21 cellular contexts compared by ENCODE assay signal in the genomic region with DNA sequence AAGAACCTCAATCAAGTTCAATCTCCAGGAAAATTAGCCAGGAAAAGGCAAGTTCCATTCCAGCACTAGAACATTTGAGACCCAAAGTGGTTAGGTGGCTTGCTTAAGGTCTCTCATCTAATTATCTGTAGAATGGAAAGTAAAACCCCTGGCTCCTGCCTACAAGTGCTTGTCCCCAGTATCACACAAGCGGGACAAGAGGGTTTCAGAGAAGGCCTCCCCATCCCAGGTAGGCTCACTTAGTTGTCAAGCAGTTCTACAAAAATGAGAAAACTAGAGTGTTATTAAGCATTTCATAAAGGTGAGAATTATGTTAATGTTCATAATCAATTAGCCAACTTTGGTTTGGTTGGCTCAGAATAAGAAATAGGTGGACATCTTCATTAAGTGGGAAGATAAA. TPM values are rescaled to one million over a fixed set of nuclear protein-coding genes. Genes with fewer than 3 reads are reported as not detected.
A peak's percentile ranks its signal among the peaks of the same experiment; 100 is the strongest.
DNase-seq lines count a peak whose midpoint lies in the region; ATAC-seq and TF ChIP-seq lines count a peak whose summit lies in the region.
"Had no signal": no experiment of that assay in that cellular context is flagged by ENCODE, and none has a peak within 500 bp of the region (broad histone marks: within the 10 kb centered on the region; RNA-seq: fewer than 3 reads in every experiment).

No MANE protein-coding gene starts in this region.

- H3K4me3 ChIP-seq in KMS-11 (IDR thresholded peaks at IDR 0.05; ENCODE audit: insufficient read depth, low read depth, low read length): no peak overlapping the region
- H3K4me3 ChIP-seq: BLaER1 treated with 17β-estradiol and CSF1 and Interleukin-3, amounts not matched to agents 10 nM and 100 nM; SJCRH30 had no signal

- no peaks in the 10 kb centered on the region for H3K27me3 Mint-ChIP-seq in activated CD4-positive, alpha-beta T cell treated with anti-CD3 and anti-CD28 coated beads, Interleukin-2, amount 10 ng/mL, durations not matched to agents 24 days and 14 days
- H3K27me3 Mint-ChIP-seq in activated B cell treated with CpG ODN at 0.5 μM for 24 hours: no peaks in the 10 kb centered on the region
- H3K27me3 Mint-ChIP-seq in stimulated activated naive B cell treated with anti-CD40 and anti-IgM and Interleukin-4, amounts not matched to agents 10 μg/mL and 1 μg/mL and 100 μg/mL, for 72 hours: no peaks in the 10 kb centered on the region

- peak overlapping the region; percentile 77 for H3K4me2 ChIP-seq in KMS-11

- peak overlapping the region; percentile 29 for H3K27ac Mint-ChIP-seq in activated CD4-positive, alpha-beta T cell treated with anti-CD3 and anti-CD28 coated beads, Interleukin-2, amount 10 ng/mL, durations not matched to agents 24 days and 14 days
- H3K27ac Mint-ChIP-seq in activated B cell treated with CpG ODN at 0.5 μM for 24 hours: peak overlapping the region; percentile 98
- H3K27ac Mint-ChIP-seq in stimulated activated naive B cell treated with anti-CD40 and anti-IgM and Interleukin-4, amounts not matched to agents 10 μg/mL and 1 μg/mL and 100 μg/mL, for 72 hours: peak overlapping the region; percentile 76

- peak overlapping the region; percentile 88 for H3K27ac ChIP-seq in KMS-11
- H3K27ac ChIP-seq: 22Rv1, SJCRH30 had no signal

- POLR2A ChIA-PET in activated B cell treated with CpG ODN at 0.5 μM for 24 hours (lab: Charles Lee): interaction anchor here (0.6 to 14.9 kb wide), 5 partner anchors 10 to 708 kb away, joined by 3 to 581 read pairs (median 4); no protein-coding TSS in a partner anchor

- ATAC-seq in activated B cell treated with CpG ODN at 0.5 μM for 24 hours (ENCODE audit: low read depth): no peak
- ATAC-seq in stimulated activated naive B cell treated with anti-CD40 and anti-IgM and Interleukin-4, amounts not matched to agents 10 μg/mL and 1 μg/mL and 100 μg/mL, for 72 hours (replicated peaks): no peak
- ATAC-seq: HepG2, PC-3 had no signal

- peaks cover 7% of the 10 kb centered on the region for H3K9me3 Mint-ChIP-seq in activated CD4-positive, alpha-beta T cell treated with anti-CD3 and anti-CD28 coated beads, Interleukin-2, amount 10 ng/mL, durations not matched to agents 24 days and 14 days
- H3K9me3 Mint-ChIP-seq in activated B cell treated with CpG ODN at 0.5 μM for 24 hours: no peaks in the 10 kb centered on the region
- H3K9me3 Mint-ChIP-seq in stimulated activated naive B cell treated with anti-CD40 and anti-IgM and Interleukin-4, amounts not matched to agents 10 μg/mL and 1 μg/mL and 100 μg/mL, for 72 hours: no peaks in the 10 kb centered on the region

- TF ChIP-seq CTCF in KMS-11 (conservative IDR thresholded peaks at IDR 0.05; ENCODE audit: low read depth, low read length): no peak
- TF ChIP-seq CTCF in activated B cell treated with CpG ODN at 0.5 μM for 24 hours (IDR thresholded peaks at IDR 0.05): no peak

- H3K36me3 Mint-ChIP-seq in activated CD4-positive, alpha-beta T cell treated with anti-CD3 and anti-CD28 coated beads, Interleukin-2, amount 10 ng/mL, durations not matched to agents 24 days and 14 days (ENCODE audit: low read depth): peaks cover 62% of the 10 kb centered on the region
- H3K36me3 Mint-ChIP-seq in activated B cell treated with CpG ODN at 0.5 μM for 24 hours (ENCODE audit: low read depth): peaks cover 74% of the 10 kb centered on the region
- peaks cover 43 to 63% of the 10 kb centered on the region in 2 donors for H3K36me3 Mint-ChIP-seq in stimulated activated naive B cell treated with anti-CD40 and anti-IgM and Interleukin-4, amounts not matched to agents 10 μg/mL and 1 μg/mL and 100 μg/mL, for 72 hours

- intact Hi-C loops in activated CD4-positive, alpha-beta T cell treated with anti-CD3 and anti-CD28 coated beads, Interleukin-2, amount 10 ng/mL, durations not matched to agents 24 days and 14 days (cut with micrococcal nuclease): no loop called here
- intact Hi-C loops in activated B cell treated with CpG ODN at 0.5 μM for 24 hours (cut with micrococcal nuclease): no loop called here

- H3K4me3 Mint-ChIP-seq in activated CD4-positive, alpha-beta T cell treated with anti-CD3 and anti-CD28 coated beads, Interleukin-2, amount 10 ng/mL, durations not matched to agents 24 days and 14 days: no peak overlapping the region
- peak overlapping the region; percentile 61 for H3K4me3 Mint-ChIP-seq in activated B cell treated with CpG ODN at 0.5 μM for 24 hours
- peak overlapping the region; percentile 67 to 69 for H3K4me3 Mint-ChIP-seq in stimulated activated naive B cell treated with anti-CD40 and anti-IgM and Interleukin-4, amounts not matched to agents 10 μg/mL and 1 μg/mL and 100 μg/mL, for 72 hours

- CTCF ChIA-PET in activated B cell treated with CpG ODN at 0.5 μM for 24 hours (lab: Charles Lee): no interaction called here

- no peaks in the 10 kb centered on the region for H3K36me3 ChIP-seq in KMS-11 (ENCODE audit: insufficient read depth)
- H3K36me3 ChIP-seq: SJCRH30 had no signal

- no peak overlapping the region for H2AFZ ChIP-seq in KMS-11 (ENCODE audit: low read depth)

- H3K4me1 ChIP-seq in KMS-11 (ENCODE audit: low read depth, poor library complexity, severe bottlenecking): peaks cover 89% of the 10 kb centered on the region
- H3K4me1 ChIP-seq: SJCRH30 had no signal

- no peaks in the 10 kb centered on the region for H3K27me3 ChIP-seq in KMS-11 (ENCODE audit: insufficient read depth, low read depth)
- H3K27me3 ChIP-seq: BLaER1 treated with 17β-estradiol and CSF1 and Interleukin-3, amounts not matched to agents 10 nM and 100 nM; SJCRH30 had no signal

- peaks cover 64% of the 10 kb centered on the region for H3K4me1 Mint-ChIP-seq in activated CD4-positive, alpha-beta T cell treated with anti-CD3 and anti-CD28 coated beads, Interleukin-2, amount 10 ng/mL, durations not matched to agents 24 days and 14 days
- H3K4me1 Mint-ChIP-seq in activated B cell treated with CpG ODN at 0.5 μM for 24 hours: peaks cover 50% of the 10 kb centered on the region
- peaks cover 62 to 88% of the 10 kb centered on the region in 2 donors for H3K4me1 Mint-ChIP-seq in stimulated activated naive B cell treated with anti-CD40 and anti-IgM and Interleukin-4, amounts not matched to agents 10 μg/mL and 1 μg/mL and 100 μg/mL, for 72 hours

- peak overlapping the region; percentile 1; the same call in 1 of the 2 replicates for H3K9ac ChIP-seq in KMS-11
- H3K9ac ChIP-seq: BLaER1 treated with 17β-estradiol and CSF1 and Interleukin-3, amounts not matched to agents 10 nM and 100 nM had no signal

- H4K20me1 ChIP-seq in KMS-11 (ENCODE audit: insufficient read depth): no peaks in the 10 kb centered on the region
- H4K20me1 ChIP-seq: BLaER1 treated with 17β-estradiol and CSF1 and Interleukin-3, amounts not matched to agents 10 nM and 100 nM had no signal

- H3K79me2 ChIP-seq in KMS-11 (ENCODE audit: insufficient read depth, low read depth): peaks cover 88% of the 10 kb centered on the region

- DNase-seq in activated CD4-positive, alpha-beta T cell treated with anti-CD3 and anti-CD28 coated beads, Interleukin-2, amount 10 ng/mL, durations not matched to agents 24 days and 14 days: no peak
- DNase-seq in activated CD4-positive, alpha-beta T cell treated with anti-CD3 and anti-CD28 coated beads, Interleukin-2, amount 50 U/mL, for 1 hour: no peak
- DNase-seq in activated B cell treated with CpG ODN at 0.5 μM for 24 hours (no peak), NCI-H187 (lab: John Stamatoyannopoulos, UW) (no peak), AG20443 (ENCODE audit: low spot score) (no peak), NCI-H128 (lab: John Stamatoyannopoulos, UW; ENCODE audit: unreplicated experiment) (no peak)
- DNase-seq in stimulated activated naive B cell treated with anti-CD40 and anti-IgM and Interleukin-4, amounts not matched to agents 10 μg/mL and 1 μg/mL and 100 μg/mL, for 72 hours: no peak
- DNase-seq: GF-D8; GOT3; Kasumi-1; NCI-H1105; NCI-H187 treated with DMSO at 0.1 percent for 48 hours; NCI-H526 treated with DMSO at 0.1 percent for 48 hours; NK-92 treated with Interleukin-12 subunit alpha and Interleukin-12 subunit beta, amount 100 ng/mL, for 24 hours; PC-3; SJCRH30 had no signal

RNA-seq across cellular contexts. Expression of a gene that starts 5.5 kb away (rescaled TPM):
- total RNA-seq in activated CD4-positive, alpha-beta T cell treated with anti-CD3 and anti-CD28 coated beads, Interleukin-2, amount 10 ng/mL, durations not matched to agents 24 days and 14 days: 65.6 and 68.9 TPM in 2 replicates
- total RNA-seq in activated B cell treated with CpG ODN at 0.5 μM for 24 hours: 141 and 155 TPM in 2 replicates
- total RNA-seq: Daoy, PC-3, SJCRH30 had no signal

Comparison
In these comparisons a context has a peak if more than half of its experiments do, and no peak if none do; other contexts are left out.
1. H3K27ac Mint-ChIP-seq: peak in every context shown above with its lines; median percentile 98 in activated B cell treated with CpG ODN at 0.5 μM for 24 hours; 76 in stimulated activated naive B cell treated with anti-CD40 and anti-IgM and Interleukin-4, amounts not matched to agents 10 μg/mL and 1 μg/mL and 100 μg/mL, for 72 hours; 29 in activated CD4-positive, alpha-beta T cell treated with anti-CD3 and anti-CD28 coated beads, Interleukin-2, amount 10 ng/mL, durations not matched to agents 24 days and 14 days.